In the genomic region with DNA sequence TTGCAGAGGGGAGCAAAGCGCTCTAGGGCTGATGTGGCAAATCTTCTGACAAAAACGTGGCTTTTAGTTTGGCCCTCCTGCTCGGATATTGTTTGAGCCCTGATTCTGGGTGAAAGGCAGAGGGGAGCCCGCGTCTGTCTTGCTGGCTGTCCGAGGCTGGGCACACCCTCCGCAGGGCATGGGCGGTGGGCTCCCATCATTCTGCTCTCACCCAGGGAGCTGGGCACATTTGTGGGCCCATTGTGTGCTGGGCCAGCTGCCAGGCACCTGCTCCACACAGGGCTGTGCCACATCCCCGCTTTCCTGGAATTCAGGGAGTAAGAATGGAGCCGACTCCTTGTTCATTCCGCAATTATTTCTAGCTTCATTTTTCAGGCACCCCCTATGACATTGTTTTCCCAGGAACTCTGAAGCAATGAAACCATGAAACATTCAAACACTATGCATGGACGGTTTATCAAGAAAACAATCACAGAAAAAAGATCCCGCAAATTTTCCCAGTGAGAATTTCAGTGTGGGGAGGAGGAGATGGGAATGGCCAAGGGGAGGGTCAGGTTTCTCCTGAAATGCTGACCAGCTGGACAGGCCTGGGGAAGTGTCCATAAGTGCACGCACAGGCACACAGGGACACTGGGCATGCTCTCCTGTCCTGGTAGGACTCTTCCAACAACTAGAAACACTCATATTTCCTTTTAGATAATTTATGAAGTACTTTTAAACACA, we compare ENCODE assay signal across 17 cellular contexts.
"Had no signal": no experiment of that assay in that cellular context is flagged by ENCODE, and none has a peak within 500 bp of the region (broad histone marks: within the 10 kb centered on the region; RNA-seq: fewer than 3 reads in every experiment).

No MANE protein-coding gene starts in this region.

- H3K9me3 ChIP-seq: ascending aorta, esophagus squamous epithelium had no signal

- DNase-seq: activated CD4-positive, alpha-beta T cell treated with anti-CD3 and anti-CD28 coated beads for 1 hour; activated CD4-positive, alpha-beta T cell treated with anti-CD3 and anti-CD28 coated beads, Interleukin-2, amount 50 U/mL, for 4 hours; activated gamma-delta T cell; effector memory CD4-positive, alpha-beta T cell; esophagus squamous epithelium; kidney; mesendoderm; natural killer cell; nucleus accumbens; posterior cingulate gyrus; right cardiac atrium; small intestine; stimulated activated CD4-positive, alpha-beta T cell treated with anti-CD3 and anti-CD28 coated beads, Interleukin-15, amount 100 ng/mL, for 24 hours; stimulated activated CD4-positive, alpha-beta T cell treated with anti-CD3 and anti-CD28 coated beads, Interleukin-2, amount 100 ng/mL, for 48 hours; WERI-Rb-1 had no signal

- H3K27ac ChIP-seq: ascending aorta, WERI-Rb-1 had no signal

- H3K4me3 ChIP-seq: ascending aorta, esophagus squamous epithelium, tibial nerve had no signal

- H3K27me3 ChIP-seq: ascending aorta, esophagus squamous epithelium, tibial nerve had no signal

- ATAC-seq: natural killer cell had no signal

- H3K36me3 ChIP-seq: ascending aorta, esophagus squamous epithelium, tibial nerve, WERI-Rb-1 had no signal
